Comparison of ENCODE assay signal across 8 cellular contexts in the genomic region with DNA sequence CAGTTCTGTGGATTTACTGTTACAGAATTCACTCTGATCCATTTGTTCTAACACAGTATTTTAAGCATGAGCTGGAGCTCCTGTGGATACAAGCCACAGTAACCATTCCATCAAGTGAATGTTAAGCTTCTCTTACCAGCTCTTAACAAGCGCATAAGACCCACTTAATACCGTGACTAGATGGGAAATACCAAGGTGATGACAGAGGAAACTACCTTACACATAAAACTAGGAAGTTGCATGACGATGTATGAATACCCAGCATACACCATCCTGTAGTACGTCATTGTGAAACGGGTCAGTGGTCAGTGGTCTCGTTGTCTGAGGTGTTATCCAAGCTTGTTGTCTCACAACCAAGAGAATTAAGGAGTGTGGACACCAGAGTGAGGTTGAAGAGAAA. TPM values are rescaled to one million over a fixed set of nuclear protein-coding genes. Genes with fewer than 3 reads are reported as not detected.
DNase-seq lines count a peak whose midpoint lies in the region; ATAC-seq and TF ChIP-seq lines count a peak whose summit lies in the region.

No MANE protein-coding gene starts in this region.

- H3K9me3 Mint-ChIP-seq in naive thymus-derived CD8-positive, alpha-beta T cell: no peaks in the 10 kb centered on the region
- no peaks in the 10 kb centered on the region for H3K9me3 Mint-ChIP-seq in Calu3 (ENCODE audit: low read depth, unreplicated experiment)

- no peaks in the 10 kb centered on the region for H3K27me3 Mint-ChIP-seq in naive thymus-derived CD8-positive, alpha-beta T cell
- no peaks in the 10 kb centered on the region for H3K27me3 Mint-ChIP-seq in Calu3 (ENCODE audit: unreplicated experiment)

- DNase-seq in OCI-M1 (lab: John Stamatoyannopoulos, UW): peak; percentile 92
- DNase-seq in naive thymus-derived CD8-positive, alpha-beta T cell: peak in 1 of 10 donors; percentile 26
- no peak for DNase-seq in middle frontal gyrus (ENCODE audit: extremely low spot score, low spot score)
- no peak for DNase-seq in substantia nigra (lab: John Stamatoyannopoulos, UW)
- DNase-seq in Calu3: no peak
- DNase-seq in G401 (ENCODE audit: low spot score): no peak

- CTCF ChIA-PET in Calu3 (lab: Charles Lee): no interaction called here

- H3K4me3 Mint-ChIP-seq in naive thymus-derived CD8-positive, alpha-beta T cell: peak overlapping the region in 8 of 10 donors; percentile 14 to 99 (median 90)
- no peak overlapping the region for H3K4me3 Mint-ChIP-seq in Calu3 (ENCODE audit: low read depth, unreplicated experiment)

- no peak overlapping the region for H3K27ac ChIP-seq in substantia nigra (ENCODE audit: low read depth, low read length, poor library complexity, severe bottlenecking)

- intact Hi-C loops in Calu3 (cut with micrococcal nuclease; ENCODE audit: unreplicated experiment): no loop called here

- in situ Hi-C loops in G401 (cut with HindIII; ENCODE audit: low sequenced_read_pairs): no loop called here

- H3K27ac Mint-ChIP-seq in naive thymus-derived CD8-positive, alpha-beta T cell: peak overlapping the region; percentile 99 to 100 (median 99)
- no peak overlapping the region for H3K27ac Mint-ChIP-seq in Calu3 (ENCODE audit: unreplicated experiment)

- no TSS peak for BruUV-seq in Calu3 (replicated peaks; lab: Mats Ljungman, UMichigan)

- no peaks in the 10 kb centered on the region for H3K36me3 Mint-ChIP-seq in naive thymus-derived CD8-positive, alpha-beta T cell
- H3K36me3 Mint-ChIP-seq in Calu3 (ENCODE audit: insufficient read depth, unreplicated experiment): peaks cover 17% of the 10 kb centered on the region

- H3K4me1 Mint-ChIP-seq in naive thymus-derived CD8-positive, alpha-beta T cell: peaks cover 34 to 74% (median 65%) of the 10 kb centered on the region in 4 donors
- peaks cover 24% of the 10 kb centered on the region for H3K4me1 Mint-ChIP-seq in Calu3 (ENCODE audit: low read depth, unreplicated experiment)

- ATAC-seq in GM18517 (IDR thresholded peaks at IDR 0.05; ENCODE audit: unreplicated experiment) (peak; percentile 43), GM21723 (IDR thresholded peaks at IDR 0.05; ENCODE audit: unreplicated experiment) (peak; percentile 39)
- no peak for ATAC-seq in naive thymus-derived CD8-positive, alpha-beta T cell

- no peak for TF ChIP-seq CTCF in Calu3 (IDR thresholded peaks at IDR 0.05; ENCODE audit: unreplicated experiment)

- POLR2A ChIA-PET in naive thymus-derived CD8-positive, alpha-beta T cell (lab: Charles Lee): interaction anchor here (0.6 to 7.2 kb wide), 7 partner anchors 9 to 132 kb away, joined by 3 to 125 read pairs (median 4); partner anchors contain the start of gene GPR65

RNA-seq across cellular contexts. Expression of gene GALC, which starts 2.0 kb away (rescaled TPM):
- total RNA-seq in naive thymus-derived CD8-positive, alpha-beta T cell: 10 to 100 TPM; 19.7 to 24.4 TPM
- 10 to 100 TPM in 1 of 3 donors, 1 to 10 TPM in 2; 8.1 to 18.7 (median 9.0) TPM for polyA plus RNA-seq in naive thymus-derived CD8-positive, alpha-beta T cell
- 18.8 and 19.3 TPM in 2 replicates for total RNA-seq in Calu3 (2022)
- total RNA-seq in G401 (2014; rRNA removed; shearing (Covaris generic)): 7.5 and 9.7 TPM in 2 replicates

RNA-seq across cellular contexts. Expression of gene GPR65, which starts 10.0 kb away (rescaled TPM):
- 10 to 100 TPM; 11.4 TPM for total RNA-seq in naive thymus-derived CD8-positive, alpha-beta T cell
- 10 to 100 TPM; 12.0 to 27.3 (median 14.9) TPM for polyA plus RNA-seq in naive thymus-derived CD8-positive, alpha-beta T cell
- total RNA-seq in Calu3 (2022): 0.09 and 0.12 TPM in 2 replicates
- not detected in 2 replicates for total RNA-seq in G401 (2014; rRNA removed; shearing (Covaris generic))

Comparison
In these comparisons a context has a peak if more than half of its experiments do, and no peak if none do; other contexts are left out.
1. ATAC-seq: peak in GM18517 (single experiment) and GM21723 (single experiment); none in naive thymus-derived CD8-positive, alpha-beta T cell (0 of 2).
2. RNA of gene GPR65, which starts 10.0 kb away (total RNA-seq): 11.4 TPM in naive thymus-derived CD8-positive, alpha-beta T cell; 0.09 to 0.12 TPM in Calu3 and not detected in G401; every median in the first group is over 10 times any median in the second.